1 cellular context compared by ENCODE assay signal in the genomic region with DNA sequence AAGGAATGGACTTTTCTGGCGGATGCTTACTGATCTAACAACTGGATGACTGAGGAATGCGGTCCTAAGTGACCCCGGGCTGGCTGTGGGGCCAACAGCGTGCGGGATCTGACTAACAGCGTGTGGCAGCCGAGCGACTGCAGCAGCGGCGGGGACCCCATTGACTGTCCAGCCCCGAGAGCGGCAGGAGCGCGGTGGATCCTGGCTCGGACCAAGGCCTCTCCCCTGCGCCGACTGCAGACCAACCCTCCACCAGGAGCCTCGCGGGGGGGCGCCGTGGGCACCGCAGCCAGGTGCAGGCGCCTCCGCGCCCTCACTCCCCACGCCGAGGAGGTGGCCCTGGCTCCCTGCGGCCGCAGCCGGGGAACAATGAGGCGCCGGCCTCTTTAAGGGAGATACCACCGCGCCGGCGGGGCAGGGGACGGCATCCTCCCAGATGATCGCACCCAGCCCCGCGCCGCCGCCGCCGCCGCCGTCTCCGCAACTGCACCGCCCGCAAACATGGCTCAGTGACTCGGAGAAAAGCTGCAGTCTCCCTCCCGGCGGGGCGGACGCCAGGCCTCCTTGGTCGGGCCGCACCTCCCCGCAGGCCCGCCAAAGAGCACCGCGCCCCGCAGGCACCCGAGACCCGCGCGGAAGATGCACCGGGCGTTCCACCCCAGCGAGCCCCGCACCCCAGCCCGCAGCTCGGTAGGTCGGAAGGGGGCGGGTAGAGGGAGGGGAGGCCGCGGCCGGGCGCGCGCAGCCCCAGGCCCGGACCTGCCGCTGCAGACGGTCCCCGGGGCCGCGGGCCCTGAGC.
TF ChIP-seq lines count a peak whose summit lies in the region.

No MANE protein-coding gene starts in this region.

TF ChIP-seq in HepG2, 621 proteins besides CTCF, POLR2A, EP300 and RAD21 (continued from another document and continues in another):
- TF ChIP-seq ZNF335 (CRISPR knock-in tag; IDR thresholded peaks at IDR 0.05) (0 out of 2 replicates have a peak, but pooled peaks have one; percentile 6), CENPT (CRISPR knock-in tag; IDR thresholded peaks at IDR 0.05; ENCODE audit: low read depth) (no peak), ZNF792 (CRISPR knock-in tag; IDR thresholded peaks at IDR 0.05) (no peak), NR1H2 (CRISPR knock-in tag; IDR thresholded peaks at IDR 0.05; ENCODE audit: borderline replicate concordance, low read depth) (no peak), ZNF562 (CRISPR knock-in tag; IDR thresholded peaks at IDR 0.05; ENCODE audit: borderline replicate concordance) (no peak), ERF (CRISPR knock-in tag; IDR thresholded peaks at IDR 0.05) (0 out of 2 replicates have a peak, but pooled peaks have one; percentile 30), RXRB (CRISPR knock-in tag; IDR thresholded peaks at IDR 0.05; ENCODE audit: borderline replicate concordance) (peak; percentile 38), SNAPC2 (CRISPR knock-in tag; IDR thresholded peaks at IDR 0.05) (0 out of 2 replicates have a peak, but pooled peaks have one; percentile 11), ELF4 (CRISPR knock-in tag; IDR thresholded peaks at IDR 0.05; ENCODE audit: borderline replicate concordance) (no peak), ZKSCAN5 (CRISPR knock-in tag; IDR thresholded peaks at IDR 0.05) (no peak), EEA1 (CRISPR knock-in tag; IDR thresholded peaks at IDR 0.05; ENCODE audit: borderline replicate concordance) (no peak), ZBTB1 (CRISPR knock-in tag; IDR thresholded peaks at IDR 0.05; ENCODE audit: borderline replicate concordance) (peak; percentile 94; the same call in 1 of the 2 replicates), BORCS8-MEF2B (CRISPR knock-in tag; IDR thresholded peaks at IDR 0.05) (no peak; the same call in 1 of the 2 replicates), ZSCAN20 (CRISPR knock-in tag; IDR thresholded peaks at IDR 0.05; ENCODE audit: borderline replicate concordance) (no peak; the same call in 1 of the 2 replicates), ZNF891 (CRISPR knock-in tag; IDR thresholded peaks at IDR 0.05) (peak; percentile 24; the same call in 1 of the 2 replicates), ZNF124 (CRISPR knock-in tag; IDR thresholded peaks at IDR 0.05) (no peak; the same call in 1 of the 2 replicates), ZMYM3 (CRISPR knock-in tag; IDR thresholded peaks at IDR 0.05) (peak; percentile 17; the same call in 1 of the 2 replicates), FOXK1 (CRISPR knock-in tag; IDR thresholded peaks at IDR 0.05; ENCODE audit: borderline replicate concordance, low read depth) (no peak), SP2 (CRISPR knock-in tag; IDR thresholded peaks at IDR 0.05) (no peak), MAF1 (CRISPR knock-in tag; IDR thresholded peaks at IDR 0.05; ENCODE audit: borderline replicate concordance) (no peak; the same call in 1 of the 2 replicates), RELA (CRISPR knock-in tag; IDR thresholded peaks at IDR 0.05) (no peak), MAZ (IDR thresholded peaks at IDR 0.05; ENCODE audit: borderline replicate concordance, low read depth, low read length) (no peak), MAZ (CRISPR knock-in tag; IDR thresholded peaks at IDR 0.05; ENCODE audit: low read depth) (no peak; the same call in 1 of the 2 replicates)
- TF ChIP-seq, protein P1, sequence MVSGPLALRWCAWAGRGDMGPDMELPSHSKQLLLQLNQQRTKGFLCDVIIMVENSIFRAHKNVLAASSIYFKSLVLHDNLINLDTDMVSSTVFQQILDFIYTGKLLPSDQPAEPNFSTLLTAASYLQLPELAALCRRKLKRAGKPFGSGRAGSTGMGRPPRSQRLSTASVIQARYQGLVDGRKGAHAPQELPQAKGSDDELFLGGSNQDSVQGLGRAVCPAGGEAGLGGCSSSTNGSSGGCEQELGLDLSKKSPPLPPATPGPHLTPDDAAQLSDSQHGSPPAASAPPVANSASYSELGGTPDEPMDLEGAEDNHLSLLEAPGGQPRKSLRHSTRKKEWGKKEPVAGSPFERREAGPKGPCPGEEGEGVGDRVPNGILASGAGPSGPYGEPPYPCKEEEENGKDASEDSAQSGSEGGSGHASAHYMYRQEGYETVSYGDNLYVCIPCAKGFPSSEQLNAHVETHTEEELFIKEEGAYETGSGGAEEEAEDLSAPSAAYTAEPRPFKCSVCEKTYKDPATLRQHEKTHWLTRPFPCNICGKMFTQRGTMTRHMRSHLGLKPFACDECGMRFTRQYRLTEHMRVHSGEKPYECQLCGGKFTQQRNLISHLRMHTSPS (CRISPR knock-in tag; IDR thresholded peaks at IDR 0.05; ENCODE audit: low read depth) = no peak
- TF ChIP-seq, protein P2, sequence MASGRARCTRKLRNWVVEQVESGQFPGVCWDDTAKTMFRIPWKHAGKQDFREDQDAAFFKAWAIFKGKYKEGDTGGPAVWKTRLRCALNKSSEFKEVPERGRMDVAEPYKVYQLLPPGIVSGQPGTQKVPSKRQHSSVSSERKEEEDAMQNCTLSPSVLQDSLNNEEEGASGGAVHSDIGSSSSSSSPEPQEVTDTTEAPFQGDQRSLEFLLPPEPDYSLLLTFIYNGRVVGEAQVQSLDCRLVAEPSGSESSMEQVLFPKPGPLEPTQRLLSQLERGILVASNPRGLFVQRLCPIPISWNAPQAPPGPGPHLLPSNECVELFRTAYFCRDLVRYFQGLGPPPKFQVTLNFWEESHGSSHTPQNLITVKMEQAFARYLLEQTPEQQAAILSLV (CRISPR knock-in tag; IDR thresholded peaks at IDR 0.05; ENCODE audit: borderline replicate concordance) = no peak
- TF ChIP-seq, protein P3, sequence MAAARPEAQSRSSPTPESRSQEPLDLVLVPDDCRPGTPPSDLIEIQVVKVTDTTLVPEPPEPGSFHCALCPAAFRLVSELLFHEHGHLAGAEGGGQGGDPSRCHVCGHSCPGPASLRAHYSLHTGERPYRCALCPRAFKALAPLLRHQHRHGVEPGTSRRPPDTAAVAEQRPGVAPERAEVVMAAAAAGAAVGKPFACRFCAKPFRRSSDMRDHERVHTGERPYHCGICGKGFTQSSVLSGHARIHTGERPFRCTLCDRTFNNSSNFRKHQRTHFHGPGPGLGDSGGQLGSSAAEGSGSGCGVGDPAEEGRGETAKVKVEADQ (CRISPR knock-in tag; IDR thresholded peaks at IDR 0.05; ENCODE audit: borderline replicate concordance) = no peak
- TF ChIP-seq, protein P4, sequence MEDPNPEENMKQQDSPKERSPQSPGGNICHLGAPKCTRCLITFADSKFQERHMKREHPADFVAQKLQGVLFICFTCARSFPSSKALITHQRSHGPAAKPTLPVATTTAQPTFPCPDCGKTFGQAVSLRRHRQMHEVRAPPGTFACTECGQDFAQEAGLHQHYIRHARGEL (CRISPR knock-in tag; IDR thresholded peaks at IDR 0.05) = no peak
- TF ChIP-seq, protein P5, sequence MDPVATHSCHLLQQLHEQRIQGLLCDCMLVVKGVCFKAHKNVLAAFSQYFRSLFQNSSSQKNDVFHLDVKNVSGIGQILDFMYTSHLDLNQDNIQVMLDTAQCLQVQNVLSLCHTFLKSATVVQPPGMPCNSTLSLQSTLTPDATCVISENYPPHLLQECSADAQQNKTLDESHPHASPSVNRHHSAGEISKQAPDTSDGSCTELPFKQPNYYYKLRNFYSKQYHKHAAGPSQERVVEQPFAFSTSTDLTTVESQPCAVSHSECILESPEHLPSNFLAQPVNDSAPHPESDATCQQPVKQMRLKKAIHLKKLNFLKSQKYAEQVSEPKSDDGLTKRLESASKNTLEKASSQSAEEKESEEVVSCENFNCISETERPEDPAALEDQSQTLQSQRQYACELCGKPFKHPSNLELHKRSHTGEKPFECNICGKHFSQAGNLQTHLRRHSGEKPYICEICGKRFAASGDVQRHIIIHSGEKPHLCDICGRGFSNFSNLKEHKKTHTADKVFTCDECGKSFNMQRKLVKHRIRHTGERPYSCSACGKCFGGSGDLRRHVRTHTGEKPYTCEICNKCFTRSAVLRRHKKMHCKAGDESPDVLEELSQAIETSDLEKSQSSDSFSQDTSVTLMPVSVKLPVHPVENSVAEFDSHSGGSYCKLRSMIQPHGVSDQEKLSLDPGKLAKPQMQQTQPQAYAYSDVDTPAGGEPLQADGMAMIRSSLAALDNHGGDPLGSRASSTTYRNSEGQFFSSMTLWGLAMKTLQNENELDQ (CRISPR knock-in tag; IDR thresholded peaks at IDR 0.05; ENCODE audit: borderline replicate concordance) = no peak
- TF ChIP-seq, protein P6, sequence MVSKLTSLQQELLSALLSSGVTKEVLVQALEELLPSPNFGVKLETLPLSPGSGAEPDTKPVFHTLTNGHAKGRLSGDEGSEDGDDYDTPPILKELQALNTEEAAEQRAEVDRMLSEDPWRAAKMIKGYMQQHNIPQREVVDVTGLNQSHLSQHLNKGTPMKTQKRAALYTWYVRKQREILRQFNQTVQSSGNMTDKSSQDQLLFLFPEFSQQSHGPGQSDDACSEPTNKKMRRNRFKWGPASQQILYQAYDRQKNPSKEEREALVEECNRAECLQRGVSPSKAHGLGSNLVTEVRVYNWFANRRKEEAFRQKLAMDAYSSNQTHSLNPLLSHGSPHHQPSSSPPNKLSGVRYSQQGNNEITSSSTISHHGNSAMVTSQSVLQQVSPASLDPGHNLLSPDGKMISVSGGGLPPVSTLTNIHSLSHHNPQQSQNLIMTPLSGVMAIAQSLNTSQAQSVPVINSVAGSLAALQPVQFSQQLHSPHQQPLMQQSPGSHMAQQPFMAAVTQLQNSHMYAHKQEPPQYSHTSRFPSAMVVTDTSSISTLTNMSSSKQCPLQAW (CRISPR knock-in tag; IDR thresholded peaks at IDR 0.05) = no peak; the same call in 1 of the 2 replicates
- TF ChIP-seq, protein P7, sequence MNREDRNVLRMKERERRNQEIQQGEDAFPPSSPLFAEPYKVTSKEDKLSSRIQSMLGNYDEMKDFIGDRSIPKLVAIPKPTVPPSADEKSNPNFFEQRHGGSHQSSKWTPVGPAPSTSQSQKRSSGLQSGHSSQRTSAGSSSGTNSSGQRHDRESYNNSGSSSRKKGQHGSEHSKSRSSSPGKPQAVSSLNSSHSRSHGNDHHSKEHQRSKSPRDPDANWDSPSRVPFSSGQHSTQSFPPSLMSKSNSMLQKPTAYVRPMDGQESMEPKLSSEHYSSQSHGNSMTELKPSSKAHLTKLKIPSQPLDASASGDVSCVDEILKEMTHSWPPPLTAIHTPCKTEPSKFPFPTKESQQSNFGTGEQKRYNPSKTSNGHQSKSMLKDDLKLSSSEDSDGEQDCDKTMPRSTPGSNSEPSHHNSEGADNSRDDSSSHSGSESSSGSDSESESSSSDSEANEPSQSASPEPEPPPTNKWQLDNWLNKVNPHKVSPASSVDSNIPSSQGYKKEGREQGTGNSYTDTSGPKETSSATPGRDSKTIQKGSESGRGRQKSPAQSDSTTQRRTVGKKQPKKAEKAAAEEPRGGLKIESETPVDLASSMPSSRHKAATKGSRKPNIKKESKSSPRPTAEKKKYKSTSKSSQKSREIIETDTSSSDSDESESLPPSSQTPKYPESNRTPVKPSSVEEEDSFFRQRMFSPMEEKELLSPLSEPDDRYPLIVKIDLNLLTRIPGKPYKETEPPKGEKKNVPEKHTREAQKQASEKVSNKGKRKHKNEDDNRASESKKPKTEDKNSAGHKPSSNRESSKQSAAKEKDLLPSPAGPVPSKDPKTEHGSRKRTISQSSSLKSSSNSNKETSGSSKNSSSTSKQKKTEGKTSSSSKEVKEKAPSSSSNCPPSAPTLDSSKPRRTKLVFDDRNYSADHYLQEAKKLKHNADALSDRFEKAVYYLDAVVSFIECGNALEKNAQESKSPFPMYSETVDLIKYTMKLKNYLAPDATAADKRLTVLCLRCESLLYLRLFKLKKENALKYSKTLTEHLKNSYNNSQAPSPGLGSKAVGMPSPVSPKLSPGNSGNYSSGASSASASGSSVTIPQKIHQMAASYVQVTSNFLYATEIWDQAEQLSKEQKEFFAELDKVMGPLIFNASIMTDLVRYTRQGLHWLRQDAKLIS (CRISPR knock-in tag; IDR thresholded peaks at IDR 0.05) = no peak
- TF ChIP-seq, protein P8, sequence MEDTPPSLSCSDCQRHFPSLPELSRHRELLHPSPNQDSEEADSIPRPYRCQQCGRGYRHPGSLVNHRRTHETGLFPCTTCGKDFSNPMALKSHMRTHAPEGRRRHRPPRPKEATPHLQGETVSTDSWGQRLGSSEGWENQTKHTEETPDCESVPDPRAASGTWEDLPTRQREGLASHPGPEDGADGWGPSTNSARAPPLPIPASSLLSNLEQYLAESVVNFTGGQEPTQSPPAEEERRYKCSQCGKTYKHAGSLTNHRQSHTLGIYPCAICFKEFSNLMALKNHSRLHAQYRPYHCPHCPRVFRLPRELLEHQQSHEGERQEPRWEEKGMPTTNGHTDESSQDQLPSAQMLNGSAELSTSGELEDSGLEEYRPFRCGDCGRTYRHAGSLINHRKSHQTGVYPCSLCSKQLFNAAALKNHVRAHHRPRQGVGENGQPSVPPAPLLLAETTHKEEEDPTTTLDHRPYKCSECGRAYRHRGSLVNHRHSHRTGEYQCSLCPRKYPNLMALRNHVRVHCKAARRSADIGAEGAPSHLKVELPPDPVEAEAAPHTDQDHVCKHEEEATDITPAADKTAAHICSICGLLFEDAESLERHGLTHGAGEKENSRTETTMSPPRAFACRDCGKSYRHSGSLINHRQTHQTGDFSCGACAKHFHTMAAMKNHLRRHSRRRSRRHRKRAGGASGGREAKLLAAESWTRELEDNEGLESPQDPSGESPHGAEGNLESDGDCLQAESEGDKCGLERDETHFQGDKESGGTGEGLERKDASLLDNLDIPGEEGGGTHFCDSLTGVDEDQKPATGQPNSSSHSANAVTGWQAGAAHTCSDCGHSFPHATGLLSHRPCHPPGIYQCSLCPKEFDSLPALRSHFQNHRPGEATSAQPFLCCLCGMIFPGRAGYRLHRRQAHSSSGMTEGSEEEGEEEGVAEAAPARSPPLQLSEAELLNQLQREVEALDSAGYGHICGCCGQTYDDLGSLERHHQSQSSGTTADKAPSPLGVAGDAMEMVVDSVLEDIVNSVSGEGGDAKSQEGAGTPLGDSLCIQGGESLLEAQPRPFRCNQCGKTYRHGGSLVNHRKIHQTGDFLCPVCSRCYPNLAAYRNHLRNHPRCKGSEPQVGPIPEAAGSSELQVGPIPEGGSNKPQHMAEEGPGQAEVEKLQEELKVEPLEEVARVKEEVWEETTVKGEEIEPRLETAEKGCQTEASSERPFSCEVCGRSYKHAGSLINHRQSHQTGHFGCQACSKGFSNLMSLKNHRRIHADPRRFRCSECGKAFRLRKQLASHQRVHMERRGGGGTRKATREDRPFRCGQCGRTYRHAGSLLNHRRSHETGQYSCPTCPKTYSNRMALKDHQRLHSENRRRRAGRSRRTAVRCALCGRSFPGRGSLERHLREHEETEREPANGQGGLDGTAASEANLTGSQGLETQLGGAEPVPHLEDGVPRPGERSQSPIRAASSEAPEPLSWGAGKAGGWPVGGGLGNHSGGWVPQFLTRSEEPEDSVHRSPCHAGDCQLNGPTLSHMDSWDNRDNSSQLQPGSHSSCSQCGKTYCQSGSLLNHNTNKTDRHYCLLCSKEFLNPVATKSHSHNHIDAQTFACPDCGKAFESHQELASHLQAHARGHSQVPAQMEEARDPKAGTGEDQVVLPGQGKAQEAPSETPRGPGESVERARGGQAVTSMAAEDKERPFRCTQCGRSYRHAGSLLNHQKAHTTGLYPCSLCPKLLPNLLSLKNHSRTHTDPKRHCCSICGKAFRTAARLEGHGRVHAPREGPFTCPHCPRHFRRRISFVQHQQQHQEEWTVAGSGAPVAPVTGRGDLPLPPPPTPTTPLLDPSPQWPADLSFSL (CRISPR knock-in tag; IDR thresholded peaks at IDR 0.05) = no peak
- TF ChIP-seq, protein P9, sequence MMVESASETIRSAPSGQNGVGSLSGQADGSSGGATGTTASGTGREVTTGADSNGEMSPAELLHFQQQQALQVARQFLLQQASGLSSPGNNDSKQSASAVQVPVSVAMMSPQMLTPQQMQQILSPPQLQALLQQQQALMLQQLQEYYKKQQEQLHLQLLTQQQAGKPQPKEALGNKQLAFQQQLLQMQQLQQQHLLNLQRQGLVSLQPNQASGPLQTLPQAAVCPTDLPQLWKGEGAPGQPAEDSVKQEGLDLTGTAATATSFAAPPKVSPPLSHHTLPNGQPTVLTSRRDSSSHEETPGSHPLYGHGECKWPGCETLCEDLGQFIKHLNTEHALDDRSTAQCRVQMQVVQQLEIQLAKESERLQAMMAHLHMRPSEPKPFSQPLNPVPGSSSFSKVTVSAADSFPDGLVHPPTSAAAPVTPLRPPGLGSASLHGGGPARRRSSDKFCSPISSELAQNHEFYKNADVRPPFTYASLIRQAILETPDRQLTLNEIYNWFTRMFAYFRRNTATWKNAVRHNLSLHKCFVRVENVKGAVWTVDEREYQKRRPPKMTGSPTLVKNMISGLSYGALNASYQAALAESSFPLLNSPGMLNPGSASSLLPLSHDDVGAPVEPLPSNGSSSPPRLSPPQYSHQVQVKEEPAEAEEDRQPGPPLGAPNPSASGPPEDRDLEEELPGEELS (CRISPR knock-in tag; IDR thresholded peaks at IDR 0.05) = no peak; the same call in 1 of the 2 replicates
